ENCODE assay signal across 1 cellular context in the genomic region with DNA sequence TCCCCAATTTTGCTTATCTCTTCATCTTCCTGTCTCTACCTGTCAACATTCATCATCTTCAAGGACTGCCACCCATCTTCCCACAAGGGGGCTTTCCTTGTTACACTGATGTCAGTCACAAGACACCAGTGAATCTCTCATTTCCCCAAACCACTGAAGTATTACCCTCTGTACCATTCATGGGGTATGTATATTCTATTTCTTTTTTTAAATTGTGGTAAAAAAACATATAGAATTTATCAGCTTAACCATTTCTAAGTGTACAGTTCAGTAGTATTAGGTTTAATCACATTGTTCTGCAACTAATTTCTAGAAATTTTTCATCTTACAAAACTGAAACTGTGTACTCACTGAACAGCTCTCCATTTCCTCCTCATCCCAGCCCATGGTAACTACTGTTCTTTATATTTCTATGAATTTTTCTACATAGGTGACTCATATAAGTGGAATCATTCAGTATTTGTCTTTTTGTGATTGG.
TF ChIP-seq lines count a peak whose summit lies in the region.

No MANE protein-coding gene starts in this region.

TF ChIP-seq in GM12878, 131 proteins besides CTCF, POLR2A, EP300 and RAD21 (continued from another document):
- TF ChIP-seq RCOR1 (conservative IDR thresholded peaks at IDR 0.05; ENCODE audit: low read depth, low read length) (0 out of 2 replicates have a peak, but pooled peaks have one; percentile 13), RAD51 (IDR thresholded peaks at IDR 0.05) (0 out of 2 replicates have a peak, but pooled peaks have one; percentile 35), RUNX3 (IDR thresholded peaks at IDR 0.05; ENCODE audit: low read length) (peak; percentile 93), WRNIP1 (IDR thresholded peaks at IDR 0.05; ENCODE audit: borderline replicate concordance, low read depth, low read length) (no peak), EED (IDR thresholded peaks at IDR 0.05; ENCODE audit: low read depth) (peak; percentile 76), CREB1 (IDR thresholded peaks at IDR 0.05; ENCODE audit: low read depth) (peak; percentile 41; the same call in 1 of the 2 replicates), ZNF622 (IDR thresholded peaks at IDR 0.05) (no peak), IKZF1 (conservative IDR thresholded peaks at IDR 0.05) (peak; percentile 74), POU2F2 (IDR thresholded peaks at IDR 0.05; ENCODE audit: borderline replicate concordance, low read depth, low read length) (no peak), JUNB (IDR thresholded peaks at IDR 0.05) (peak; percentile 93), SMAD5 (IDR thresholded peaks at IDR 0.05; ENCODE audit: low read depth) (no peak), SMARCA5 (IDR thresholded peaks at IDR 0.05) (no peak), ZSCAN29 (IDR thresholded peaks at IDR 0.05) (no peak), MYB (IDR thresholded peaks at IDR 0.05; ENCODE audit: borderline replicate concordance, low read depth, low read length) (no peak), HDAC6 (IDR thresholded peaks at IDR 0.05; ENCODE audit: unreplicated experiment) (no peak), ATF7 (IDR thresholded peaks at IDR 0.05; ENCODE audit: low read depth) (peak; percentile 88), NFIC (IDR thresholded peaks at IDR 0.05; ENCODE audit: low read depth, low read length) (peak; percentile 93; the same call in 1 of the 2 replicates)
- TF ChIP-seq, protein P1, sequence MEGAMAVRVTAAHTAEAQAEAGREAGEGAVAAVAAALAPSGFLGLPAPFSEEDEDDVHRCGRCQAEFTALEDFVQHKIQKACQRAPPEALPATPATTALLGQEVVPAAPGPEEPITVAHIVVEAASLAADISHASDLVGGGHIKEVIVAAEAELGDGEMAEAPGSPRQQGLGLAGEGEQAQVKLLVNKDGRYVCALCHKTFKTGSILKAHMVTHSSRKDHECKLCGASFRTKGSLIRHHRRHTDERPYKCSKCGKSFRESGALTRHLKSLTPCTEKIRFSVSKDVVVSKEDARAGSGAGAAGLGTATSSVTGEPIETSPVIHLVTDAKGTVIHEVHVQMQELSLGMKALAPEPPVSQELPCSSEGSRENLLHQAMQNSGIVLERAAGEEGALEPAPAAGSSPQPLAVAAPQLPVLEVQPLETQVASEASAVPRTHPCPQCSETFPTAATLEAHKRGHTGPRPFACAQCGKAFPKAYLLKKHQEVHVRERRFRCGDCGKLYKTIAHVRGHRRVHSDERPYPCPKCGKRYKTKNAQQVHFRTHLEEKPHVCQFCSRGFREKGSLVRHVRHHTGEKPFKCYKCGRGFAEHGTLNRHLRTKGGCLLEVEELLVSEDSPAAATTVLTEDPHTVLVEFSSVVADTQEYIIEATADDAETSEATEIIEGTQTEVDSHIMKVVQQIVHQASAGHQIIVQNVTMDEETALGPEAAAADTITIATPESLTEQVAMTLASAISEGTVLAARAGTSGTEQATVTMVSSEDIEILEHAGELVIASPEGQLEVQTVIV (IDR thresholded peaks at IDR 0.05; ENCODE audit: borderline replicate concordance, partially characterized antibody): no peak
- TF ChIP-seq, protein P2, sequence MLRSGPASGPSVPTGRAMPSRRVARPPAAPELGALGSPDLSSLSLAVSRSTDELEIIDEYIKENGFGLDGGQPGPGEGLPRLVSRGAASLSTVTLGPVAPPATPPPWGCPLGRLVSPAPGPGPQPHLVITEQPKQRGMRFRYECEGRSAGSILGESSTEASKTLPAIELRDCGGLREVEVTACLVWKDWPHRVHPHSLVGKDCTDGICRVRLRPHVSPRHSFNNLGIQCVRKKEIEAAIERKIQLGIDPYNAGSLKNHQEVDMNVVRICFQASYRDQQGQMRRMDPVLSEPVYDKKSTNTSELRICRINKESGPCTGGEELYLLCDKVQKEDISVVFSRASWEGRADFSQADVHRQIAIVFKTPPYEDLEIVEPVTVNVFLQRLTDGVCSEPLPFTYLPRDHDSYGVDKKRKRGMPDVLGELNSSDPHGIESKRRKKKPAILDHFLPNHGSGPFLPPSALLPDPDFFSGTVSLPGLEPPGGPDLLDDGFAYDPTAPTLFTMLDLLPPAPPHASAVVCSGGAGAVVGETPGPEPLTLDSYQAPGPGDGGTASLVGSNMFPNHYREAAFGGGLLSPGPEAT (IDR thresholded peaks at IDR 0.05; ENCODE audit: low read depth): peak; percentile 99
- TF ChIP-seq, protein P3, sequence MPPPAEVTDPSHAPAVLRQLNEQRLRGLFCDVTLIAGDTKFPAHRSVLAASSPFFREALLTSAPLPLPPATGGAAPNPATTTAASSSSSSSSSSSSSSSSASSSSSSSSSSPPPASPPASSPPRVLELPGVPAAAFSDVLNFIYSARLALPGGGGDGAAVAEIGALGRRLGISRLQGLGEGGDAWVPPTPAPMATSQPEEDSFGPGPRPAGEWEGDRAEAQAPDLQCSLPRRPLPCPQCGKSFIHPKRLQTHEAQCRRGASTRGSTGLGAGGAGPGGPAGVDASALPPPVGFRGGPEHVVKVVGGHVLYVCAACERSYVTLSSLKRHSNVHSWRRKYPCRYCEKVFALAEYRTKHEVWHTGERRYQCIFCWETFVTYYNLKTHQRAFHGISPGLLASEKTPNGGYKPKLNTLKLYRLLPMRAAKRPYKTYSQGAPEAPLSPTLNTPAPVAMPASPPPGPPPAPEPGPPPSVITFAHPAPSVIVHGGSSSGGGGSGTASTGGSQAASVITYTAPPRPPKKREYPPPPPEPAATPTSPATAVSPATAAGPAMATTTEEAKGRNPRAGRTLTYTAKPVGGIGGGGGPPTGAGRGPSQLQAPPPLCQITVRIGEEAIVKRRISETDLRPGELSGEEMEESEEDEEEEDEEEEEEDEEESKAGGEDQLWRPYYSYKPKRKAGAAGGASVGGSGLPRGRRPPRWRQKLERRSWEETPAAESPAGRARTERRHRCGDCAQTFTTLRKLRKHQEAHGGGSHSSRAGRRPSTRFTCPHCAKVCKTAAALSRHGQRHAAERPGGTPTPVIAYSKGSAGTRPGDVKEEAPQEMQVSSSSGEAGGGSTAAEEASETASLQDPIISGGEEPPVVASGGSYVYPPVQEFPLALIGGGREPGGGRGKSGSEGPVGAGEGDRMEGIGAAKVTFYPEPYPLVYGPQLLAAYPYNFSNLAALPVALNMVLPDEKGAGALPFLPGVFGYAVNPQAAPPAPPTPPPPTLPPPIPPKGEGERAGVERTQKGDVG (CRISPR knock-in tag; IDR thresholded peaks at IDR 0.05): no peak
- TF ChIP-seq, protein P4, sequence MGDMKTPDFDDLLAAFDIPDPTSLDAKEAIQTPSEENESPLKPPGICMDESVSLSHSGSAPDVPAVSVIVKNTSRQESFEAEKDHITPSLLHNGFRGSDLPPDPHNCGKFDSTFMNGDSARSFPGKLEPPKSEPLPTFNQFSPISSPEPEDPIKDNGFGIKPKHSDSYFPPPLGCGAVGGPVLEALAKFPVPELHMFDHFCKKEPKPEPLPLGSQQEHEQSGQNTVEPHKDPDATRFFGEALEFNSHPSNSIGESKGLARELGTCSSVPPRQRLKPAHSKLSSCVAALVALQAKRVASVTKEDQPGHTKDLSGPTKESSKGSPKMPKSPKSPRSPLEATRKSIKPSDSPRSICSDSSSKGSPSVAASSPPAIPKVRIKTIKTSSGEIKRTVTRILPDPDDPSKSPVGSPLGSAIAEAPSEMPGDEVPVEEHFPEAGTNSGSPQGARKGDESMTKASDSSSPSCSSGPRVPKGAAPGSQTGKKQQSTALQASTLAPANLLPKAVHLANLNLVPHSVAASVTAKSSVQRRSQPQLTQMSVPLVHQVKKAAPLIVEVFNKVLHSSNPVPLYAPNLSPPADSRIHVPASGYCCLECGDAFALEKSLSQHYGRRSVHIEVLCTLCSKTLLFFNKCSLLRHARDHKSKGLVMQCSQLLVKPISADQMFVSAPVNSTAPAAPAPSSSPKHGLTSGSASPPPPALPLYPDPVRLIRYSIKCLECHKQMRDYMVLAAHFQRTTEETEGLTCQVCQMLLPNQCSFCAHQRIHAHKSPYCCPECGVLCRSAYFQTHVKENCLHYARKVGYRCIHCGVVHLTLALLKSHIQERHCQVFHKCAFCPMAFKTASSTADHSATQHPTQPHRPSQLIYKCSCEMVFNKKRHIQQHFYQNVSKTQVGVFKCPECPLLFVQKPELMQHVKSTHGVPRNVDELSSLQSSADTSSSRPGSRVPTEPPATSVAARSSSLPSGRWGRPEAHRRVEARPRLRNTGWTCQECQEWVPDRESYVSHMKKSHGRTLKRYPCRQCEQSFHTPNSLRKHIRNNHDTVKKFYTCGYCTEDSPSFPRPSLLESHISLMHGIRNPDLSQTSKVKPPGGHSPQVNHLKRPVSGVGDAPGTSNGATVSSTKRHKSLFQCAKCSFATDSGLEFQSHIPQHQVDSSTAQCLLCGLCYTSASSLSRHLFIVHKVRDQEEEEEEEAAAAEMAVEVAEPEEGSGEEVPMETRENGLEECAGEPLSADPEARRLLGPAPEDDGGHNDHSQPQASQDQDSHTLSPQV (IDR thresholded peaks at IDR 0.05): no peak
